1 cellular context compared by ENCODE assay signal in the genomic region with DNA sequence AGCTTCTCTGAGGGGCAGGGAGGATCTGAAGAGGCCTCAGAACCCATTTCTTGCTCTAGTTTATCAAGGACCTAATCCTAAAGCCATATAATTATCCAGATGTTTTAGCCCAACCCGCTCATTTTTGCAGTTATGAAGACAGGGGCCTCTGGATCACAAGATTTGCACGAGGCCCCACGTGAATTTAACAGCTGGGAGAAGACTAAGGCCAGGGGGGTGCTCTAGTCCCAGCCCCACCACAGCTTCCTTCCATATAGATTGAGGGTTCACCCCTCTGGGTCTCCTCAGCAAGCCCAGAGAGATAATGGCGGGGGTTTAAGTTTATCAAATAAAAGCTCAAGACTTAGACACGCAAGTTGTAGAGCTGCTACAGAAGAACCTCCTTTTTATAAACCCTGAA.
TF ChIP-seq lines count a peak whose summit lies in the region.

No MANE protein-coding gene starts in this region.

TF ChIP-seq in neural cell, 6 proteins besides CTCF, POLR2A, EP300 and RAD21 (continued from another document):
- TF ChIP-seq SMC3 (conservative IDR thresholded peaks at IDR 0.05; ENCODE audit: poor library complexity) (no peak), EZH2 (IDR thresholded peaks at IDR 0.05; ENCODE audit: borderline replicate concordance, insufficient read depth, low read length, poor library complexity, severe bottlenecking) (no peak), POLR2AphosphoS5 (IDR thresholded peaks at IDR 0.05) (no peak), MXI1 (conservative IDR thresholded peaks at IDR 0.05; ENCODE audit: poor library complexity, severe bottlenecking) (no peak), TAF1 (IDR thresholded peaks at IDR 0.05; ENCODE audit: low read depth) (no peak)
